ENCODE assay signal across 26 cellular contexts in the genomic region with DNA sequence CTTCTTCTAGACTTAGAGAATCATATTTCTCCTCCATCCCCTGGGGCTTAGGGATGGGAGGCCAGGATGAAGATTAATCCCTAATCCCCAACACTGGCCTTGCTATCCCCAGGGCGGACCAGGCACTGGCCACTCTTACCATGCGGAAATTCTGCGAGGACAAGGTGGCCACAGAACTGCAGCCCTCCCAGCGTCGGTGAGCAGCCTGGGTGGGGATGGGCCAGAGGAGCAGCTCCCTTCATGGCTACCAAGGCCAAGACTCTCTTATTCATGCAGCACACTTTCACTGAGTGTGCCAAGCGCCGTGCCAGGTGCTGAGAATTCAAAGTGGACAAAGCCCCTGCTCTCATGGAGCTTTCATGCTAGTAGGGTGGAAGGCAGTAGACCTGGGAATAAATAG. TPM values are rescaled to one million over a fixed set of nuclear protein-coding genes. Genes with fewer than 3 reads are reported as not detected.
DNase-seq lines count a peak whose midpoint lies in the region; ATAC-seq and TF ChIP-seq lines count a peak whose summit lies in the region.
"Had no signal": no experiment of that assay in that cellular context is flagged by ENCODE, and none has a peak within 500 bp of the region (broad histone marks: within the 10 kb centered on the region; RNA-seq: fewer than 3 reads in every experiment).

No MANE protein-coding gene starts in this region.

- H3K4me3 ChIP-seq in lower lobe of right lung (no peak overlapping the region), skeletal muscle tissue (ENCODE audit: low read length in 3 of 3) (no peak overlapping the region)
- H3K4me3 ChIP-seq: breast epithelium, pancreas had no signal

- H3K9ac ChIP-seq in skeletal muscle tissue (ENCODE audit: low read depth in 1 of 3, low read length in 3 of 3): no peak overlapping the region

- ATAC-seq in lower lobe of right lung: no peak
- ATAC-seq in effector memory CD8-positive, alpha-beta T cell (replicated peaks): no peak
- ATAC-seq: pancreas, PC-3 had no signal

- DNase-seq in T-helper 1 cell: no peak
- DNase-seq in lower lobe of right lung: peak; percentile 29
- DNase-seq in effector memory CD8-positive, alpha-beta T cell: no peak
- no peak for DNase-seq in T1000 (lab: John Stamatoyannopoulos, UW)
- DNase-seq in NCI-H446 treated with DMSO at 0.1 percent for 48 hours (lab: John Stamatoyannopoulos, UW): no peak
- DNase-seq: 8988T; activated CD4-positive, alpha-beta memory T cell treated with anti-CD3 and anti-CD28 coated beads, Interleukin-2, amount 10 ng/mL, durations not matched to agents 7 days and 5 days; HFFc6; kidney; mammary epithelial cell; NCI-H1105 treated with DMSO at 0.1 percent for 48 hours; NCI-H2081 treated with DMSO at 0.1 percent for 48 hours; NCI-H446; PC-3; SIG-M5; stimulated activated CD8-positive, alpha-beta memory T cell treated with anti-CD3 and anti-CD28 coated beads, Interleukin-4, amount 100 ng/mL, for 48 hours; SW 1271 had no signal

- H3K9me3 Mint-ChIP-seq in T-helper 1 cell treated with Interleukin-12 subunit alpha and Interleukin-12 subunit beta and Interleukin-4 antibody, amounts not matched to agents 30 μg/mL and 1 μg/mL, for 36 hours: no peaks in the 10 kb centered on the region
- no peaks in the 10 kb centered on the region for H3K9me3 Mint-ChIP-seq in effector memory CD8-positive, alpha-beta T cell
- H3K9me3 Mint-ChIP-seq: activated CD4-positive, alpha-beta memory T cell treated with anti-CD3 and anti-CD28 coated beads, Interleukin-2, amount 10 ng/mL, durations not matched to agents 7 days and 5 days; CD4-positive, alpha-beta T cell; HFFc6; type B pancreatic cell had no signal

- no peak for TF ChIP-seq CTCF in lower lobe of right lung (IDR thresholded peaks at IDR 0.05)

- H3K27ac Mint-ChIP-seq in T-helper 1 cell treated with Interleukin-12 subunit alpha and Interleukin-12 subunit beta and Interleukin-4 antibody, amounts not matched to agents 30 μg/mL and 1 μg/mL, for 36 hours: peak overlapping the region; percentile 2
- no peak overlapping the region for H3K27ac Mint-ChIP-seq in effector memory CD8-positive, alpha-beta T cell
- H3K27ac Mint-ChIP-seq: activated CD4-positive, alpha-beta memory T cell treated with anti-CD3 and anti-CD28 coated beads, Interleukin-2, amount 10 ng/mL, durations not matched to agents 7 days and 5 days; CD4-positive, alpha-beta T cell; HFFc6 had no signal

- H3K27me3 ChIP-seq in lower lobe of right lung (ENCODE audit: low read depth) (no peaks in the 10 kb centered on the region), skeletal muscle tissue (ENCODE audit: control insufficient read depth in 3 of 3, insufficient read depth in 3 of 3, low read length in 3 of 3) (no peaks in the 10 kb centered on the region)
- H3K27me3 ChIP-seq: breast epithelium, pancreas had no signal

- intact Hi-C loops in lower lobe of right lung (cut with DNase I): no loop called here

- no peak overlapping the region for H3K4me3 Mint-ChIP-seq in T-helper 1 cell treated with Interleukin-12 subunit alpha and Interleukin-12 subunit beta and Interleukin-4 antibody, amounts not matched to agents 30 μg/mL and 1 μg/mL, for 36 hours
- no peak overlapping the region for H3K4me3 Mint-ChIP-seq in effector memory CD8-positive, alpha-beta T cell
- H3K4me3 Mint-ChIP-seq: activated CD4-positive, alpha-beta memory T cell treated with anti-CD3 and anti-CD28 coated beads, Interleukin-2, amount 10 ng/mL, durations not matched to agents 7 days and 5 days; CD4-positive, alpha-beta T cell; HFFc6 had no signal

- H3K36me3 ChIP-seq in lower lobe of right lung (peaks cover 91% of the 10 kb centered on the region), skeletal muscle tissue (ENCODE audit: control insufficient read depth in 3 of 3, insufficient read depth in 3 of 3, low read length in 3 of 3) (peaks cover 45 to 57% (median 56%) of the 10 kb centered on the region in 3 donors)
- H3K36me3 ChIP-seq: breast epithelium, pancreas had no signal

- peaks cover 17% of the 10 kb centered on the region for H3K4me1 Mint-ChIP-seq in T-helper 1 cell treated with Interleukin-12 subunit alpha and Interleukin-12 subunit beta and Interleukin-4 antibody, amounts not matched to agents 30 μg/mL and 1 μg/mL, for 36 hours (ENCODE audit: low read depth)
- H3K4me1 Mint-ChIP-seq in effector memory CD8-positive, alpha-beta T cell (ENCODE audit: low read depth in 2 of 2): peaks cover 14% of the 10 kb centered on the region in 2 donors

- H3K36me3 Mint-ChIP-seq in T-helper 1 cell treated with Interleukin-12 subunit alpha and Interleukin-12 subunit beta and Interleukin-4 antibody, amounts not matched to agents 30 μg/mL and 1 μg/mL, for 36 hours (ENCODE audit: low read depth): no peaks in the 10 kb centered on the region
- peaks cover 9% of the 10 kb centered on the region for H3K36me3 Mint-ChIP-seq in effector memory CD8-positive, alpha-beta T cell (ENCODE audit: insufficient read depth)
- H3K36me3 Mint-ChIP-seq: type B pancreatic cell had no signal

- H3K4me1 ChIP-seq in lower lobe of right lung (peaks cover 68% of the 10 kb centered on the region), skeletal muscle tissue (ENCODE audit: control insufficient read depth in 3 of 3, insufficient read depth in 3 of 3, low read length in 3 of 3) (peaks cover 41 to 76% (median 59%) of the 10 kb centered on the region in 3 donors)

- peaks cover 4% of the 10 kb centered on the region for H3K27me3 Mint-ChIP-seq in T-helper 1 cell treated with Interleukin-12 subunit alpha and Interleukin-12 subunit beta and Interleukin-4 antibody, amounts not matched to agents 30 μg/mL and 1 μg/mL, for 36 hours (ENCODE audit: low read depth)
- peaks cover 0 to 11% of the 10 kb centered on the region in 2 donors for H3K27me3 Mint-ChIP-seq in effector memory CD8-positive, alpha-beta T cell
- H3K27me3 Mint-ChIP-seq: activated CD4-positive, alpha-beta memory T cell treated with anti-CD3 and anti-CD28 coated beads, Interleukin-2, amount 10 ng/mL, durations not matched to agents 7 days and 5 days; CD4-positive, alpha-beta T cell; type B pancreatic cell had no signal

- H3K9me3 ChIP-seq in lower lobe of right lung (no peaks in the 10 kb centered on the region), skeletal muscle tissue (ENCODE audit: control insufficient read depth in 3 of 3, low read length in 3 of 3) (no peaks in the 10 kb centered on the region)
- H3K9me3 ChIP-seq: breast epithelium, pancreas had no signal

- H3K27ac ChIP-seq in angular gyrus (ENCODE audit: low read depth, low read length) (peak overlapping the region; percentile 23), lower lobe of right lung (no peak overlapping the region), skeletal muscle tissue (ENCODE audit: low read depth, low read length) (peak overlapping the region; percentile 30)
- H3K27ac ChIP-seq: pancreas had no signal

RNA-seq across cellular contexts. Expression of a gene that starts 7.0 kb away (rescaled TPM):
- total RNA-seq in lower lobe of right lung: 186 TPM
- 21.9 TPM for total RNA-seq in skeletal muscle tissue

RNA-seq across cellular contexts. Expression of a gene that starts 22.3 kb away (rescaled TPM):
- total RNA-seq in lower lobe of right lung (47.9 TPM), skeletal muscle tissue (13.0 TPM)

RNA-seq across cellular contexts. Expression of a gene that starts 40.6 kb away (rescaled TPM):
- 58.5 TPM for total RNA-seq in lower lobe of right lung
- 89.8 TPM for total RNA-seq in skeletal muscle tissue

RNA-seq across cellular contexts. Expression of a gene that starts 46.4 kb away (rescaled TPM):
- total RNA-seq in lower lobe of right lung (not detected), skeletal muscle tissue (under 0.01 TPM)
- total RNA-seq: M059J, myocyte had no signal

RNA-seq across cellular contexts. Expression of a gene that starts 50.6 kb away (rescaled TPM):
- 453 TPM for total RNA-seq in lower lobe of right lung
- 1,005 TPM for total RNA-seq in skeletal muscle tissue
